ENCODE assay signal across 13 cellular contexts in genomic region chr17:66290097-66290722, GRCh38. TPM values are rescaled to one million over a fixed set of nuclear protein-coding genes. Genes with fewer than 3 reads are reported as not detected.
DNase-seq lines count a peak whose midpoint lies in the region; ATAC-seq and TF ChIP-seq lines count a peak whose summit lies in the region.
"Had no signal": no experiment of that assay in that cellular context is flagged by ENCODE, and none has a peak within 500 bp of the region (broad histone marks: within the 10 kb centered on the region; RNA-seq: fewer than 3 reads in every experiment).

No MANE protein-coding gene starts in this region.

- no peak overlapping the region for H3K27ac Mint-ChIP-seq in activated CD8-positive, alpha-beta memory T cell treated with anti-CD3 and anti-CD28 coated beads, Interleukin-2, amount 10 ng/mL, durations not matched to agents 7 days and 5 days

- DNase-seq in Ammon's horn (ENCODE audit: low spot score) (peak; percentile 21), GM10248 (ENCODE audit: extremely low spot score) (no peak), SK-MEL-5 (ENCODE audit: low read depth, low spot score) (peak; percentile 55), foreskin keratinocyte (no peak), 8988T (no peak)
- no peak for DNase-seq in activated CD8-positive, alpha-beta memory T cell treated with anti-CD3 and anti-CD28 coated beads, Interleukin-2, amount 10 ng/mL, durations not matched to agents 7 days and 5 days
- DNase-seq: activated CD4-positive, alpha-beta T cell treated with anti-CD3 and anti-CD28 coated beads for 48 hours; DMS79; GOT3 had no signal

- TF ChIP-seq CTCF in GM10248 (IDR thresholded peaks at IDR 0.05; ENCODE audit: control extremely low read depth, extremely low read depth, low read depth, missing control alignments) (peak; percentile 8), foreskin keratinocyte (conservative IDR thresholded peaks at IDR 0.05) (peak; percentile 53)

- ATAC-seq in foreskin keratinocyte (no peak), HG03432 (IDR thresholded peaks at IDR 0.05; ENCODE audit: unreplicated experiment) (no peak), GM21528 (IDR thresholded peaks at IDR 0.05; ENCODE audit: low FRiP score, unreplicated experiment) (no peak)
- ATAC-seq in activated CD8-positive, alpha-beta memory T cell treated with anti-CD3 and anti-CD28 coated beads, Interleukin-2, amount 10 ng/mL, durations not matched to agents 7 days and 5 days, result no peak

- no peak overlapping the region for H3K4me3 Mint-ChIP-seq in activated CD8-positive, alpha-beta memory T cell treated with anti-CD3 and anti-CD28 coated beads, Interleukin-2, amount 10 ng/mL, durations not matched to agents 7 days and 5 days

- H3K4me1 Mint-ChIP-seq in activated CD8-positive, alpha-beta memory T cell treated with anti-CD3 and anti-CD28 coated beads, Interleukin-2, amount 10 ng/mL, durations not matched to agents 7 days and 5 days, result peaks cover 9% of the 10 kb centered on the region

- no peaks in the 10 kb centered on the region for H3K36me3 Mint-ChIP-seq in activated CD8-positive, alpha-beta memory T cell treated with anti-CD3 and anti-CD28 coated beads, Interleukin-2, amount 10 ng/mL, durations not matched to agents 7 days and 5 days

- POLR2A ChIA-PET in GM10248 (lab: Yijun Ruan, JAX), result interaction anchor here (0.6 kb wide), 1 partner anchor 9 kb away, joined by 5 read pairs; no protein-coding TSS in a partner anchor

- peaks cover under 1% of the 10 kb centered on the region for H3K27me3 ChIP-seq in foreskin keratinocyte

- H3K4me1 ChIP-seq in foreskin keratinocyte, result no peaks in the 10 kb centered on the region

- no peak overlapping the region for H3K27ac ChIP-seq in foreskin keratinocyte
- H3K27ac ChIP-seq: epithelial cell of prostate, RWPE1 had no signal

- in situ Hi-C loops in SK-MEL-5 (cut with HindIII; ENCODE audit: low pct_unique_long_range_greater_than_20kb, low sequenced_read_pairs), result no loop called here

- H3K9me3 Mint-ChIP-seq in activated CD8-positive, alpha-beta memory T cell treated with anti-CD3 and anti-CD28 coated beads, Interleukin-2, amount 10 ng/mL, durations not matched to agents 7 days and 5 days (ENCODE audit: low read depth), result no peaks in the 10 kb centered on the region

- no peaks in the 10 kb centered on the region for H3K27me3 Mint-ChIP-seq in activated CD8-positive, alpha-beta memory T cell treated with anti-CD3 and anti-CD28 coated beads, Interleukin-2, amount 10 ng/mL, durations not matched to agents 7 days and 5 days

- CTCF ChIA-PET in GM10248 (lab: Yijun Ruan, JAX), result no interaction called here
- CTCF ChIA-PET in activated CD8-positive, alpha-beta memory T cell treated with anti-CD3 and anti-CD28 coated beads, Interleukin-2, amount 10 ng/mL, durations not matched to agents 7 days and 5 days (lab: Charles Lee), result interaction anchor here (0.6 to 0.7 kb wide), 2 partner anchors 10 to 630 kb away, joined by 3 read pairs; no protein-coding TSS in a partner anchor

RNA-seq across cellular contexts. Expression of gene PRKCA, which starts 12.2 kb away (rescaled TPM):
- 7.2 and 7.3 TPM in 2 replicates for total RNA-seq in SK-MEL-5 (2014; rRNA removed; shearing (Covaris generic))
- polyA plus RNA-seq in SK-MEL-5 (2015; cell fraction: cytosol; rRNA removed), result 10.8 and 13.2 TPM in 2 replicates
- polyA plus RNA-seq in SK-MEL-5 (2015; cell fraction: nucleus; rRNA removed), result 3.6 and 6.7 TPM in 2 replicates
- 5.0 and 6.8 TPM in 2 replicates for total RNA-seq in foreskin keratinocyte
- polyA plus RNA-seq in foreskin keratinocyte, result 1.7 and 2.0 TPM in 2 replicates
- total RNA-seq in activated CD8-positive, alpha-beta memory T cell treated with anti-CD3 and anti-CD28 coated beads, Interleukin-2, amount 10 ng/mL, durations not matched to agents 7 days and 5 days, result 10 to 100 TPM; 63.1 to 68.9 TPM

Comparison
In these comparisons a context has a peak if more than half of its experiments do, and no peak if none do; other contexts are left out.
1. DNase-seq: peak in Ammon's horn (single experiment) and SK-MEL-5 (single experiment); none in GM10248 (single experiment), foreskin keratinocyte (0 of 2), activated CD8-positive, alpha-beta memory T cell treated with anti-CD3 and anti-CD28 coated beads, Interleukin-2, amount 10 ng/mL, durations not matched to agents 7 days and 5 days (single experiment) and 8988T (single experiment).